Comparison of ENCODE assay signal across 23 cellular contexts in genomic region chr12:121250359-121250758, GRCh38. TPM values are rescaled to one million over a fixed set of nuclear protein-coding genes. Genes with fewer than 3 reads are reported as not detected.
DNase-seq lines count a peak whose midpoint lies in the region; ATAC-seq and TF ChIP-seq lines count a peak whose summit lies in the region.
"Had no signal": no experiment of that assay in that cellular context is flagged by ENCODE, and none has a peak within 500 bp of the region (broad histone marks: within the 10 kb centered on the region; RNA-seq: fewer than 3 reads in every experiment).

No MANE protein-coding gene starts in this region.

- H3K4me1 ChIP-seq in H9 (ENCODE audit: insufficient read depth, low read length) = no peaks in the 10 kb centered on the region
- H3K4me1 ChIP-seq in foreskin keratinocyte = no peaks in the 10 kb centered on the region
- H3K4me1 ChIP-seq: A549, SJSA1 had no signal

- H3K9ac ChIP-seq in H9 (ENCODE audit: extremely low read depth, insufficient read length, low read length) = no peak overlapping the region

- TF ChIP-seq CTCF in H9 (conservative IDR thresholded peaks at IDR 0.05) (no peak), foreskin keratinocyte (conservative IDR thresholded peaks at IDR 0.05) (no peak)

- ATAC-seq in foreskin keratinocyte (peak; percentile 21), Right ventricle myocardium superior (ENCODE audit: poor library complexity) (no peak)
- ATAC-seq in stimulated activated memory B cell treated with anti-CD40 and anti-IgM and Interleukin-4, amounts not matched to agents 10 μg/mL and 1 μg/mL and 100 μg/mL, for 72 hours = no peak
- ATAC-seq: A549, Right ventricle myocardium inferior had no signal

- no peak overlapping the region for H3K56ac ChIP-seq in H9 (ENCODE audit: insufficient read length, low read depth, low read length)

- no peak overlapping the region for H2BK12ac ChIP-seq in H9 (ENCODE audit: insufficient read length, low read depth, low read length)

- H3K23me2 ChIP-seq in H9 (ENCODE audit: insufficient read length, low read depth, low read length, poor library complexity, severe bottlenecking) = no peaks in the 10 kb centered on the region

- H3K4me3 Mint-ChIP-seq in H9 = no peak overlapping the region
- H3K4me3 Mint-ChIP-seq in stimulated activated memory B cell treated with anti-CD40 and anti-IgM and Interleukin-4, amounts not matched to agents 10 μg/mL and 1 μg/mL and 100 μg/mL, for 72 hours = no peak overlapping the region
- H3K4me3 Mint-ChIP-seq: CD4-positive, alpha-beta memory T cell had no signal

- DNase-seq in H9 = no peak
- peak; percentile 56 for DNase-seq in SW480 (ENCODE audit: low spot score)
- peak; percentile 42 to 60 for DNase-seq in foreskin keratinocyte
- DNase-seq in Right ventricle myocardium superior = no peak
- no peak for DNase-seq in NCI-H1436 (lab: John Stamatoyannopoulos, UW)
- no peak for DNase-seq in hippocampal formation (lab: John Stamatoyannopoulos, UW)
- DNase-seq: AML-193; C1 segment of cervical spinal cord; CD4-positive, alpha-beta memory T cell; COR-L47; DMS79; EL; GF-D8; Karpas-422; NCI-H1105; NCI-H2029 treated with DMSO at 0.1 percent for 48 hours; NCI-H526 treated with DMSO at 0.1 percent for 48 hours had no signal

- H2BK20ac ChIP-seq in H9 (ENCODE audit: low read depth, low read length, poor library complexity, severe bottlenecking) = no peak overlapping the region

- no peak overlapping the region for H4K91ac ChIP-seq in H9 (ENCODE audit: insufficient read length, low read depth, low read length)

- H2AK5ac ChIP-seq in H9 (ENCODE audit: insufficient read length, low read length) = no peak overlapping the region

- no peak overlapping the region for H3T11ph ChIP-seq in H9 (ENCODE audit: low read length)

- H4K8ac ChIP-seq in H9 (replicated peaks; ENCODE audit: insufficient read length, low read depth, low read length) = no peak overlapping the region

- no peak overlapping the region for H3K14ac ChIP-seq in H9 (ENCODE audit: insufficient read depth, low read length)

- H2BK120ac ChIP-seq in H9 (ENCODE audit: low read depth, low read length, poor library complexity, severe bottlenecking) = no peak overlapping the region

- no peaks in the 10 kb centered on the region for H3K27me3 Mint-ChIP-seq in H9 (ENCODE audit: low read depth)
- H3K27me3 Mint-ChIP-seq in stimulated activated memory B cell treated with anti-CD40 and anti-IgM and Interleukin-4, amounts not matched to agents 10 μg/mL and 1 μg/mL and 100 μg/mL, for 72 hours = no peaks in the 10 kb centered on the region
- H3K27me3 Mint-ChIP-seq: CD4-positive, alpha-beta memory T cell had no signal

- H4K5ac ChIP-seq in H9 (ENCODE audit: insufficient read length, low read depth, low read length) = no peak overlapping the region

- H3K23ac ChIP-seq in H9 (ENCODE audit: insufficient read length, low read depth, low read length) = no peak overlapping the region

- no peaks in the 10 kb centered on the region for H4K20me1 ChIP-seq in H9 (ENCODE audit: control insufficient read depth, insufficient read depth, insufficient read length)

- H3K27ac ChIP-seq in H9 (ENCODE audit: insufficient read length, low read depth, low read length) = no peak overlapping the region
- no peak overlapping the region for H3K27ac ChIP-seq in foreskin keratinocyte
- H3K27ac ChIP-seq: A549, HL-60, PC-9, SJSA1 had no signal

- H3K27me3 ChIP-seq in H9 (ENCODE audit: insufficient read depth, low read length) = no peaks in the 10 kb centered on the region
- H3K27me3 ChIP-seq in foreskin keratinocyte = no peaks in the 10 kb centered on the region
- H3K27me3 ChIP-seq: SJSA1 had no signal

- H2AFZ ChIP-seq in H9 (ENCODE audit: low read length) = no peak overlapping the region
- H2AFZ ChIP-seq: PC-9 had no signal

- H2BK15ac ChIP-seq in H9 (ENCODE audit: low read depth, low read length) = no peak overlapping the region

- no peaks in the 10 kb centered on the region for H3K4me1 Mint-ChIP-seq in H9
- H3K4me1 Mint-ChIP-seq in stimulated activated memory B cell treated with anti-CD40 and anti-IgM and Interleukin-4, amounts not matched to agents 10 μg/mL and 1 μg/mL and 100 μg/mL, for 72 hours = peaks cover 20% of the 10 kb centered on the region

- H3K79me2 ChIP-seq in H9 (ENCODE audit: insufficient read depth, low read length) = no peaks in the 10 kb centered on the region

- H3K4me2 ChIP-seq in H9 (ENCODE audit: insufficient read depth, insufficient read length, low read length) = no peak overlapping the region
- H3K4me2 ChIP-seq: A549, PC-9 had no signal

- H3K18ac ChIP-seq in H9 (ENCODE audit: insufficient read length, low read depth, low read length) = no peak overlapping the region

- no CpG with 5 or more reads among the region's 14 CpGs for WGBS in H9 (ENCODE audit: extremely low coverage, insufficient read length, low lambda C conversion rate)

- H3K9me3 ChIP-seq in H9 (ENCODE audit: control insufficient read depth, low read depth, low read length) = no peaks in the 10 kb centered on the region
- H3K9me3 ChIP-seq: A549, SJSA1 had no signal

- no peak overlapping the region for H2BK5ac ChIP-seq in H9 (ENCODE audit: insufficient read length, low read length)

- no peak overlapping the region for H3K4ac ChIP-seq in H9 (ENCODE audit: low read depth, low read length)

- H3K9me3 Mint-ChIP-seq in H9 = no peaks in the 10 kb centered on the region
- H3K9me3 Mint-ChIP-seq in stimulated activated memory B cell treated with anti-CD40 and anti-IgM and Interleukin-4, amounts not matched to agents 10 μg/mL and 1 μg/mL and 100 μg/mL, for 72 hours = no peaks in the 10 kb centered on the region
- H3K9me3 Mint-ChIP-seq: CD4-positive, alpha-beta memory T cell had no signal

- peaks cover 43 to 70% (median 67%) of the 10 kb centered on the region in 3 experiments; a peak in 6 of 7 replicates for H3K36me3 Mint-ChIP-seq in H9 (ENCODE audit: insufficient read depth in 1 of 3, low read depth in 3 of 3)
- peaks cover 74% of the 10 kb centered on the region for H3K36me3 Mint-ChIP-seq in stimulated activated memory B cell treated with anti-CD40 and anti-IgM and Interleukin-4, amounts not matched to agents 10 μg/mL and 1 μg/mL and 100 μg/mL, for 72 hours

- intact Hi-C loops in Right ventricle myocardium superior (cut with DNase I) = no loop called here

- peak overlapping the region in 2 of 3 experiments; percentile 71 to 87; a peak in 2 of 7 replicates for H3K27ac Mint-ChIP-seq in H9
- peak overlapping the region; percentile 38 for H3K27ac Mint-ChIP-seq in stimulated activated memory B cell treated with anti-CD40 and anti-IgM and Interleukin-4, amounts not matched to agents 10 μg/mL and 1 μg/mL and 100 μg/mL, for 72 hours

- no peaks in the 10 kb centered on the region for H3K79me1 ChIP-seq in H9 (ENCODE audit: insufficient read depth, low read depth, low read length, poor library complexity, severe bottlenecking)

RNA-seq across cellular contexts. Expression of gene P2RX4, which starts 40.4 kb away (rescaled TPM):
- 7.9 and 8.1 TPM in 2 replicates for total RNA-seq in H9 (2021)
- total RNA-seq in foreskin keratinocyte = 6.8 and 8.4 TPM in 2 replicates
- polyA plus RNA-seq in foreskin keratinocyte = 6.9 and 8.7 TPM in 2 replicates
- 7.4 TPM for total RNA-seq in Right ventricle myocardium superior

RNA-seq across cellular contexts. Expression of gene CAMKK2, which starts 46.1 kb away (rescaled TPM):
- total RNA-seq in H9 (2021) = 22.4 and 24.7 TPM in 2 replicates
- total RNA-seq in foreskin keratinocyte = 20.3 TPM in 2 replicates
- 12.0 and 12.6 TPM in 2 replicates for polyA plus RNA-seq in foreskin keratinocyte
- total RNA-seq in Right ventricle myocardium superior = 14.8 TPM

Comparison
In these comparisons a context has a peak if more than half of its experiments do, and no peak if none do; other contexts are left out.
1. DNase-seq: peak in SW480 (single experiment) and foreskin keratinocyte (2 of 2); none in H9 (single experiment), Right ventricle myocardium superior (single experiment), NCI-H1436 (single experiment) and hippocampal formation (0 of 2).